Comparison of ENCODE assay signal across 29 cellular contexts in the genomic region with DNA sequence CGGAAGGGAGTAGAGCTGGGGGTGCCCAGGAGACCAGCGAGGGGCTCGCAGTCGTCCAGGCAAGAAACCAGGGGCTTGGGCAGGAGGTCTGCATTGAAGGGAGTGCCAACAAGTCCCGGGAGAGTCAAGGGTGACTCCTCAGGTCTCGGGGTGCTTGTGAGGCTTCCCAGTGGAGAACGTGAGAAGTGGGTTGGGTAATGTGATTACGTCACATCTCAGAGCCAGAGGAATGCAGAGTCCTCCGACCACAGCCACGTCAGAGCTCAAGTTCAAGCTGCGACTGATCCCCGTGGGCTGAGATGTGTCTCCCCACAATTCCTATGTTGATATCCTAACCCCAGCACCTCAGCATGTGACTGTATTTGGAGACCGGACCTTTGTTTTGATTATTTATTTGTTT.
A peak's percentile ranks its signal among the peaks of the same experiment; 100 is the strongest.
DNase-seq lines count a peak whose midpoint lies in the region; FAIRE-seq and TF ChIP-seq lines count a peak whose summit lies in the region.
"Had no signal": no experiment of that assay in that cellular context is flagged by ENCODE, and none has a peak within 500 bp of the region (broad histone marks: within the 10 kb centered on the region; RNA-seq: fewer than 3 reads in every experiment).

No MANE protein-coding gene starts in this region.

- H3K36me3 Mint-ChIP-seq in activated T-cell treated with anti-CD3 and anti-CD28 coated beads, Interleukin-2, amount 50 U/mL, for 24 hours (ENCODE audit: low read depth) = no peaks in the 10 kb centered on the region
- H3K36me3 Mint-ChIP-seq in neural progenitor cell = no peaks in the 10 kb centered on the region
- H3K36me3 Mint-ChIP-seq: activated naive CD8-positive, alpha-beta T cell treated with anti-CD3 and anti-CD28 coated beads, Interleukin-2, amount 10 ng/mL, durations not matched to agents 7 days and 5 days; stimulated activated memory B cell treated with anti-CD40 and anti-IgM and Interleukin-4, amounts not matched to agents 10 μg/mL and 1 μg/mL and 100 μg/mL, for 72 hours had no signal

- no peaks in the 10 kb centered on the region for H3K9me3 ChIP-seq in neural progenitor cell (ENCODE audit: low read depth)
- H3K9me3 ChIP-seq: BLaER1 treated with 17β-estradiol and CSF1 and Interleukin-3, amounts not matched to agents 10 nM and 100 nM; vagina had no signal

- no peak overlapping the region for H3K9ac ChIP-seq in neural progenitor cell
- H3K9ac ChIP-seq: BLaER1 treated with 17β-estradiol and CSF1 and Interleukin-3, amounts not matched to agents 10 nM and 100 nM had no signal

- FAIRE-seq in bronchial epithelial cell (lab: Jason Lieb, UNC) = no peak

- no peaks in the 10 kb centered on the region for H4K20me1 ChIP-seq in neural progenitor cell (ENCODE audit: low read depth)
- H4K20me1 ChIP-seq: BLaER1 treated with 17β-estradiol and CSF1 and Interleukin-3, amounts not matched to agents 10 nM and 100 nM had no signal

- CTCF ChIA-PET in GM10248 (lab: Yijun Ruan, JAX) = no interaction called here

- H3K27ac ChIP-seq in neural progenitor cell = no peak overlapping the region
- H3K27ac ChIP-seq: BLaER1 treated with 17β-estradiol and CSF1 and Interleukin-3, amounts not matched to agents 10 nM and 100 nM; vagina had no signal

- no peaks in the 10 kb centered on the region for H3K4me1 Mint-ChIP-seq in activated T-cell treated with anti-CD3 and anti-CD28 coated beads, Interleukin-2, amount 50 U/mL, for 24 hours (ENCODE audit: low read depth)
- H3K4me1 Mint-ChIP-seq in neural progenitor cell = peaks cover 2% of the 10 kb centered on the region
- H3K4me1 Mint-ChIP-seq: activated B cell treated with CpG ODN at 0.5 μM for 24 hours; activated naive CD8-positive, alpha-beta T cell treated with anti-CD3 and anti-CD28 coated beads, Interleukin-2, amount 10 ng/mL, durations not matched to agents 7 days and 5 days had no signal

- no peak overlapping the region for H3K4me3 Mint-ChIP-seq in activated T-cell treated with anti-CD3 and anti-CD28 coated beads, Interleukin-2, amount 50 U/mL, for 24 hours
- no peak overlapping the region for H3K4me3 Mint-ChIP-seq in neural progenitor cell
- H3K4me3 Mint-ChIP-seq: activated B cell treated with CpG ODN at 0.5 μM for 24 hours; activated naive CD8-positive, alpha-beta T cell treated with anti-CD3 and anti-CD28 coated beads, Interleukin-2, amount 10 ng/mL, durations not matched to agents 7 days and 5 days; naive B cell; stimulated activated memory B cell treated with anti-CD40 and anti-IgM and Interleukin-4, amounts not matched to agents 10 μg/mL and 1 μg/mL and 100 μg/mL, for 72 hours had no signal

- H3K27ac Mint-ChIP-seq in activated T-cell treated with anti-CD3 and anti-CD28 coated beads, Interleukin-2, amount 50 U/mL, for 24 hours = no peak overlapping the region
- no peak overlapping the region for H3K27ac Mint-ChIP-seq in neural progenitor cell
- H3K27ac Mint-ChIP-seq: activated B cell treated with CpG ODN at 0.5 μM for 24 hours; activated naive CD8-positive, alpha-beta T cell treated with anti-CD3 and anti-CD28 coated beads, Interleukin-2, amount 10 ng/mL, durations not matched to agents 7 days and 5 days; activated T-helper 2 cell treated with anti-CD3 and anti-CD28 coated beads, Interferon-gamma antibody, Interleukin-2, Interleukin-4, amounts not matched to agents 10 μg/mL and 5 μg/mL and 100 μg/mL, durations not matched to agents 14 hours and 24 hours and 36 hours; stimulated activated memory B cell treated with anti-CD40 and anti-IgM and Interleukin-4, amounts not matched to agents 10 μg/mL and 1 μg/mL and 100 μg/mL, for 72 hours had no signal

- POLR2A ChIA-PET in GM10248 (lab: Yijun Ruan, JAX) = no interaction called here

- H3K27me3 Mint-ChIP-seq in activated T-cell treated with anti-CD3 and anti-CD28 coated beads, Interleukin-2, amount 50 U/mL, for 24 hours = peaks cover 15% of the 10 kb centered on the region
- peaks cover 11% of the 10 kb centered on the region for H3K27me3 Mint-ChIP-seq in neural progenitor cell (ENCODE audit: insufficient read depth, low read depth)

- H2AFZ ChIP-seq in neural progenitor cell (replicated peaks) = no peak overlapping the region

- no peaks in the 10 kb centered on the region for H3K4me1 ChIP-seq in neural progenitor cell

- H3K9me3 Mint-ChIP-seq in activated T-cell treated with anti-CD3 and anti-CD28 coated beads, Interleukin-2, amount 50 U/mL, for 24 hours = no peaks in the 10 kb centered on the region
- no peaks in the 10 kb centered on the region for H3K9me3 Mint-ChIP-seq in neural progenitor cell
- H3K9me3 Mint-ChIP-seq: activated B cell treated with CpG ODN at 0.5 μM for 24 hours; activated naive CD8-positive, alpha-beta T cell treated with anti-CD3 and anti-CD28 coated beads, Interleukin-2, amount 10 ng/mL, durations not matched to agents 7 days and 5 days; activated T-helper 2 cell treated with anti-CD3 and anti-CD28 coated beads, Interferon-gamma antibody, Interleukin-2, Interleukin-4, amounts not matched to agents 10 μg/mL and 5 μg/mL and 100 μg/mL, durations not matched to agents 14 hours and 24 hours and 36 hours had no signal

- H3K4me2 ChIP-seq in neural progenitor cell = no peak overlapping the region
- H3K4me2 ChIP-seq: BLaER1 treated with 17β-estradiol and CSF1 and Interleukin-3, amounts not matched to agents 10 nM and 100 nM had no signal

- H3K27me3 ChIP-seq in bronchial epithelial cell (ENCODE audit: control insufficient read depth, insufficient read depth, low read length) (peaks cover 3% of the 10 kb centered on the region), neural progenitor cell (no peaks in the 10 kb centered on the region)
- H3K27me3 ChIP-seq: BLaER1 treated with 17β-estradiol and CSF1 and Interleukin-3, amounts not matched to agents 10 nM and 100 nM; vagina had no signal

- TF ChIP-seq CTCF in bronchial epithelial cell (IDR thresholded peaks at IDR 0.05; ENCODE audit: insufficient read depth, low read length, severe bottlenecking) (no peak), GM10248 (IDR thresholded peaks at IDR 0.05; ENCODE audit: control extremely low read depth, extremely low read depth, low read depth, missing control alignments) (no peak), neural progenitor cell (IDR thresholded peaks at IDR 0.05) (no peak)

- no peaks in the 10 kb centered on the region for H3K79me2 ChIP-seq in neural progenitor cell (ENCODE audit: low read depth)

- H3K36me3 ChIP-seq in bronchial epithelial cell (ENCODE audit: control insufficient read depth, insufficient read depth, low read length) (no peaks in the 10 kb centered on the region), neural progenitor cell (no peaks in the 10 kb centered on the region)
- H3K36me3 ChIP-seq: BLaER1 treated with 17β-estradiol and CSF1 and Interleukin-3, amounts not matched to agents 10 nM and 100 nM; vagina had no signal

- H3K4me3 ChIP-seq in bronchial epithelial cell (ENCODE audit: low read depth, low read length) (no peak overlapping the region), neural progenitor cell (no peak overlapping the region)
- H3K4me3 ChIP-seq: BLaER1 treated with 17β-estradiol and CSF1 and Interleukin-3, amounts not matched to agents 10 nM and 100 nM; vagina had no signal

- no peaks in the 10 kb centered on the region for H3F3A ChIP-seq in neural progenitor cell (ENCODE audit: low read depth)

- DNase-seq in AG08396 (ENCODE audit: low spot score) = peak; percentile 60
- peak; percentile 19 for DNase-seq in H4 (ENCODE audit: low spot score)
- DNase-seq in bronchial epithelial cell (ENCODE audit: low read depth) = peak; percentile 80
- peak; percentile 35 for DNase-seq in iris pigment epithelial cell (ENCODE audit: low read depth)
- DNase-seq in activated T-cell treated with anti-CD3 and anti-CD28 coated beads, Interleukin-2, amount 50 U/mL, for 24 hours = no peak
- no peak for DNase-seq in GM10248 (ENCODE audit: extremely low spot score)
- no peak for DNase-seq in neural progenitor cell (ENCODE audit: low spot score)
- DNase-seq in NCI-H1417 (lab: John Stamatoyannopoulos, UW) = no peak
- DNase-seq: ACHN; activated B cell treated with CpG ODN at 0.5 μM for 24 hours; activated CD4-positive, alpha-beta T cell treated with anti-CD3 and anti-CD28 coated beads, Interleukin-2, amount 50 U/mL, for 4 hours; activated naive CD8-positive, alpha-beta T cell treated with anti-CD3 and anti-CD28 coated beads, Interleukin-2, amount 10 ng/mL, durations not matched to agents 7 days and 5 days; Calu3; DND-41; effector CD8-positive, alpha-beta T cell; glutamatergic neuron; left cardiac atrium; mesendoderm; naive B cell; NCI-H1694 treated with DMSO at 0.1 percent for 48 hours; NCI-H2171; NCI-H524 treated with DMSO at 0.1 percent for 48 hours; SHP77 treated with DMSO at 0.1 percent for 48 hours; stimulated activated CD4-positive, alpha-beta T cell treated with anti-CD3 and anti-CD28 coated beads, Interleukin-2, amount 100 ng/mL, for 48 hours; SW 1271 had no signal

Comparison
In these comparisons a context has a peak if more than half of its experiments do, and no peak if none do; other contexts are left out.
1. DNase-seq: peak in AG08396 (single experiment), H4 (single experiment), bronchial epithelial cell (single experiment) and iris pigment epithelial cell (single experiment); none in activated T-cell treated with anti-CD3 and anti-CD28 coated beads, Interleukin-2, amount 50 U/mL, for 24 hours (single experiment), GM10248 (single experiment), neural progenitor cell (single experiment) and NCI-H1417 (0 of 3).